Comparison of ENCODE assay signal across 1 cellular context in genomic region chr6:30571085-30572077, GRCh38.
TF ChIP-seq lines count a peak whose summit lies in the region.

TSS of gene ABCF1 (plus strand) at chr6:30571442. CDS start at chr6:30571488, 46 bp downstream.

TF ChIP-seq in A549, 52 proteins besides CTCF, POLR2A, EP300 and RAD21 (continued from another document):
- TF ChIP-seq HMGXB4 (CRISPR knock-in tag; IDR thresholded peaks at IDR 0.05; ENCODE audit: borderline replicate concordance): 0 out of 2 replicates have a peak, but pooled peaks have one; percentile 21
- peak; percentile 42; the same call in 1 of the 2 replicates for TF ChIP-seq TP53 (CRISPR knock-in tag; IDR thresholded peaks at IDR 0.05)
- peak; percentile 38; the same call in 1 of the 2 replicates for TF ChIP-seq RARB (CRISPR knock-in tag; IDR thresholded peaks at IDR 0.05)
- peak; percentile 57 for TF ChIP-seq REST (IDR thresholded peaks at IDR 0.05)
- no peak for TF ChIP-seq CBX2 (IDR thresholded peaks at IDR 0.05; ENCODE audit: borderline replicate concordance, low read depth)
- no peak for TF ChIP-seq HOXA7 (CRISPR knock-in tag; IDR thresholded peaks at IDR 0.05)
- TF ChIP-seq CHD2 (IDR thresholded peaks at IDR 0.05; ENCODE audit: low read length, partially characterized antibody): peak; percentile 55
- TF ChIP-seq ELK1 (IDR thresholded peaks at IDR 0.05; ENCODE audit: low read depth, low read length): no peak
- no peak for TF ChIP-seq KDM1A (IDR thresholded peaks at IDR 0.05; ENCODE audit: low read depth)
- TF ChIP-seq PBX3 (IDR thresholded peaks at IDR 0.05): 0 out of 2 replicates have a peak, but pooled peaks have one; percentile 31
